Comparison of ENCODE assay signal across 22 cellular contexts in genomic region chr5:31122998-31123950, GRCh38.
DNase-seq lines count a peak whose midpoint lies in the region; ATAC-seq and TF ChIP-seq lines count a peak whose summit lies in the region.
"Had no signal": no experiment of that assay in that cellular context is flagged by ENCODE, and none has a peak within 500 bp of the region (broad histone marks: within the 10 kb centered on the region; RNA-seq: fewer than 3 reads in every experiment).

No MANE protein-coding gene starts in this region.

- no peak for TF ChIP-seq EP300 in gastroesophageal sphincter (IDR thresholded peaks at IDR 0.05)

- H3K4me1 Mint-ChIP-seq in neural crest cell, result peaks cover 63% of the 10 kb centered on the region
- H3K4me1 Mint-ChIP-seq: activated CD8-positive, alpha-beta memory T cell treated with anti-CD3 and anti-CD28 coated beads, Interleukin-2, amount 10 ng/mL, durations not matched to agents 7 days and 5 days; activated naive CD8-positive, alpha-beta T cell treated with anti-CD3 and anti-CD28 coated beads for 36 hours; activated T-helper 17 cell treated with anti-CD3 and anti-CD28 coated beads, Interleukin-2, amount 50 U/mL, for 72 hours; CD4-positive, CD25-positive, alpha-beta regulatory T cell; immature natural killer cell had no signal

- TF ChIP-seq CTCF in AG09319 (IDR thresholded peaks at IDR 0.05; ENCODE audit: low read depth, low read length), result no peak
- no peak for TF ChIP-seq CTCF in epithelial cell of esophagus (IDR thresholded peaks at IDR 0.05; ENCODE audit: insufficient read depth, low read depth, low read length, missing control alignments)
- TF ChIP-seq CTCF in neural crest cell (conservative IDR thresholded peaks at IDR 0.05), result no peak
- no peak for TF ChIP-seq CTCF in gastroesophageal sphincter (IDR thresholded peaks at IDR 0.05)

- peak overlapping the region; percentile 1 for H3K4me3 Mint-ChIP-seq in neural crest cell
- H3K4me3 Mint-ChIP-seq: activated CD8-positive, alpha-beta memory T cell treated with anti-CD3 and anti-CD28 coated beads, Interleukin-2, amount 10 ng/mL, durations not matched to agents 7 days and 5 days; activated naive CD8-positive, alpha-beta T cell treated with anti-CD3 and anti-CD28 coated beads for 36 hours; activated T-helper 17 cell treated with anti-CD3 and anti-CD28 coated beads, Interleukin-2, amount 50 U/mL, for 72 hours; CD4-positive, CD25-positive, alpha-beta regulatory T cell; immature natural killer cell had no signal

- H3K27ac ChIP-seq in gastroesophageal sphincter, result no peak overlapping the region
- H3K27ac ChIP-seq: RWPE1 had no signal

- peak; percentile 71 for DNase-seq in AG09319 (ENCODE audit: extremely low read depth, low read depth)
- DNase-seq in SK-MEL-5 (ENCODE audit: low read depth, low spot score), result peak; percentile 60
- DNase-seq in epithelial cell of esophagus (ENCODE audit: low read depth), result peak; percentile 71
- no peak for DNase-seq in neural crest cell (ENCODE audit: low read depth, low spot score)
- DNase-seq in GM19238 (ENCODE audit: insufficient read length, low spot score), result no peak
- no peak for DNase-seq in islet precursor cell
- DNase-seq in sciatic nerve (ENCODE audit: low spot score), result no peak
- DNase-seq: activated CD4-positive, alpha-beta T cell treated with anti-CD3 and anti-CD28 coated beads for 4 hours; activated CD8-positive, alpha-beta memory T cell treated with anti-CD3 and anti-CD28 coated beads, Interleukin-2, amount 10 ng/mL, durations not matched to agents 7 days and 5 days; activated naive CD8-positive, alpha-beta T cell treated with anti-CD3 and anti-CD28 coated beads for 36 hours; CD4-positive, CD25-positive, alpha-beta regulatory T cell; central memory CD4-positive, alpha-beta T cell; effector CD8-positive, alpha-beta T cell; heart right ventricle; immature natural killer cell; NCI-H187; NCI-H446 treated with DMSO at 0.1 percent for 48 hours; stimulated activated naive CD8-positive, alpha-beta T cell treated with anti-CD3 and anti-CD28 coated beads, Interleukin-15, Interleukin-2, amounts not matched to agents 100 U/mL and 50 U/mL, for 24 hours; SW 1271 had no signal

- no peak for ATAC-seq in gastroesophageal sphincter
- no peak for ATAC-seq in sciatic nerve
- ATAC-seq: activated CD8-positive, alpha-beta memory T cell treated with anti-CD3 and anti-CD28 coated beads, Interleukin-2, amount 10 ng/mL, durations not matched to agents 7 days and 5 days; activated T-helper 17 cell treated with anti-CD3 and anti-CD28 coated beads, Interleukin-2, amount 50 U/mL, for 72 hours; stimulated activated naive CD8-positive, alpha-beta T cell treated with anti-CD3 and anti-CD28 coated beads, Interleukin-15, Interleukin-2, amounts not matched to agents 100 U/mL and 50 U/mL, for 24 hours had no signal

- in situ Hi-C loops in SK-MEL-5 (cut with HindIII; ENCODE audit: low pct_unique_long_range_greater_than_20kb, low sequenced_read_pairs), result no loop called here

- peaks cover 15% of the 10 kb centered on the region for H3K36me3 Mint-ChIP-seq in neural crest cell (ENCODE audit: low read depth)
- H3K36me3 Mint-ChIP-seq: activated CD8-positive, alpha-beta memory T cell treated with anti-CD3 and anti-CD28 coated beads, Interleukin-2, amount 10 ng/mL, durations not matched to agents 7 days and 5 days; activated naive CD8-positive, alpha-beta T cell treated with anti-CD3 and anti-CD28 coated beads for 36 hours; CD4-positive, CD25-positive, alpha-beta regulatory T cell had no signal

- no peak overlapping the region for H3K4me3 ChIP-seq in epithelial cell of esophagus (ENCODE audit: low read length)
- no peak overlapping the region for H3K4me3 ChIP-seq in gastroesophageal sphincter
- H3K4me3 ChIP-seq: heart right ventricle had no signal

- no peaks in the 10 kb centered on the region for H3K4me1 ChIP-seq in gastroesophageal sphincter
- H3K4me1 ChIP-seq: heart right ventricle had no signal

- no peak for TF ChIP-seq POLR2A in gastroesophageal sphincter (IDR thresholded peaks at IDR 0.05)

- peaks cover 4% of the 10 kb centered on the region for H3K27me3 Mint-ChIP-seq in neural crest cell (ENCODE audit: low read depth)
- H3K27me3 Mint-ChIP-seq: activated CD8-positive, alpha-beta memory T cell treated with anti-CD3 and anti-CD28 coated beads, Interleukin-2, amount 10 ng/mL, durations not matched to agents 7 days and 5 days; activated naive CD8-positive, alpha-beta T cell treated with anti-CD3 and anti-CD28 coated beads for 36 hours; activated T-helper 17 cell treated with anti-CD3 and anti-CD28 coated beads, Interleukin-2, amount 50 U/mL, for 72 hours; CD4-positive, CD25-positive, alpha-beta regulatory T cell had no signal

- intact Hi-C loops in sciatic nerve (cut with DNase I), result no loop called here

- peak overlapping the region; percentile 81 for H3K27ac Mint-ChIP-seq in neural crest cell (ENCODE audit: unreplicated experiment)
- H3K27ac Mint-ChIP-seq: activated CD8-positive, alpha-beta memory T cell treated with anti-CD3 and anti-CD28 coated beads, Interleukin-2, amount 10 ng/mL, durations not matched to agents 7 days and 5 days; activated naive CD8-positive, alpha-beta T cell treated with anti-CD3 and anti-CD28 coated beads for 36 hours; activated T-helper 17 cell treated with anti-CD3 and anti-CD28 coated beads, Interleukin-2, amount 50 U/mL, for 72 hours; CD4-positive, CD25-positive, alpha-beta regulatory T cell; immature natural killer cell had no signal

- H3K9me3 ChIP-seq in gastroesophageal sphincter, result no peaks in the 10 kb centered on the region

- WGBS in gastroesophageal sphincter (ENCODE audit: low coverage in 1 of 2), 2 donors, result 40 to 49% methylated on average over 4 of the region's 4 CpGs

- H3K27me3 ChIP-seq in gastroesophageal sphincter, result no peaks in the 10 kb centered on the region
- H3K27me3 ChIP-seq: heart right ventricle had no signal

- no peaks in the 10 kb centered on the region for H3K36me3 ChIP-seq in gastroesophageal sphincter
- H3K36me3 ChIP-seq: heart right ventricle had no signal

- peaks cover 23% of the 10 kb centered on the region for H3K9me3 Mint-ChIP-seq in neural crest cell
- H3K9me3 Mint-ChIP-seq: activated naive CD8-positive, alpha-beta T cell treated with anti-CD3 and anti-CD28 coated beads for 36 hours had no signal

Comparison
In these comparisons a context has a peak if more than half of its experiments do, and no peak if none do; other contexts are left out.
1. DNase-seq: peak in AG09319 (single experiment), SK-MEL-5 (single experiment) and epithelial cell of esophagus (single experiment); none in neural crest cell (single experiment), GM19238 (single experiment), islet precursor cell (single experiment) and sciatic nerve (single experiment).